Comparison of ENCODE assay signal across 21 cellular contexts in the genomic region with DNA sequence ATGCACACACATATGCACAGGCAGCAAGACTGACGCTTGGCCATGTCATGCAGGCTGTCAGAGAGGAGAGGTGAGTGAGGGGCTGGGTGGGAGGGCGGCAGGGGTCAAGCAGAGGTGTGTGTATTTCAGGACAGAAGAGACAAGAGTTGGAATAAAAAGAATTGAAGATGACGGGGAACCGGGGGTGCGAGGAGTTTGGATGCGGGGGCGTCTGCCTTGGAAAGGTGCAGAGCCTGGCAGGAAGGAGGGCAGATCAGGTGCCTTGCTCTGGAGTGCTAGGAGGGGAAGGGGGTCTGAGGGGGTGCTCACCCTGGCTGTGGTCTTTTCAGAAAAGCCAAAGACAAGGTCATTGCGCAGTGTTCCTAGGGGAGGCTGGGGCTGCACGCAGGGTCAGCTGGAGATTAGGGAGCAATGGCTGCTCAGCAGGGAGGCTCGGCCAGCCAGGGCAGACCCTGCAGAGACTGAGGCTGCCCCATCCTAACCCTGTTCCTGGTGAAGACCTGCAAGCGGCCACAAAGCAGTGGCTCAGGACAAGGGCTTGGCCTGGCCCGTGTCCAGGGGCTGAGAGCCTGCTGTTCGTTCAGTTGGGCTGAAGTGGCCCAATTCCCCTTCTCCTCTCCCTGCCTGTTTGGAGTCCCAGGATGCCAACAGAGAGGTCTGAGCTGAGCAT. TPM values are rescaled to one million over a fixed set of nuclear protein-coding genes. Genes with fewer than 3 reads are reported as not detected.
DNase-seq lines count a peak whose midpoint lies in the region; ATAC-seq and TF ChIP-seq lines count a peak whose summit lies in the region.
"Had no signal": no experiment of that assay in that cellular context is flagged by ENCODE, and none has a peak within 500 bp of the region (broad histone marks: within the 10 kb centered on the region; RNA-seq: fewer than 3 reads in every experiment).

No MANE protein-coding gene starts in this region.

- no peak overlapping the region for H3K4me3 ChIP-seq in BLaER1
- no peak overlapping the region for H3K4me3 ChIP-seq in GM23338
- no peak overlapping the region for H3K4me3 ChIP-seq in endodermal cell (ENCODE audit: low read length)
- no peak overlapping the region for H3K4me3 ChIP-seq in neuronal stem cell (ENCODE audit: low read length in 2 of 2)
- no peak overlapping the region for H3K4me3 ChIP-seq in hepatocyte
- H3K4me3 ChIP-seq: A549, Peyer's patch, SJSA1 had no signal

- peak overlapping the region; percentile 43 for H2BK12ac ChIP-seq in neuronal stem cell (ENCODE audit: low read length)

- H3K27me3 Mint-ChIP-seq in GM23338 (ENCODE audit: insufficient read depth, low read depth, poor library complexity) (peaks cover 10% of the 10 kb centered on the region), endodermal cell (ENCODE audit: insufficient read depth) (peaks cover 7% of the 10 kb centered on the region)

- no peaks in the 10 kb centered on the region for H3K36me3 Mint-ChIP-seq in GM23338 (ENCODE audit: low read depth)
- no peaks in the 10 kb centered on the region for H3K36me3 Mint-ChIP-seq in endodermal cell (ENCODE audit: low read depth)
- H3K36me3 Mint-ChIP-seq: CD4-positive, alpha-beta memory T cell had no signal

- peak overlapping the region; percentile 73 for H2AK5ac ChIP-seq in neuronal stem cell (ENCODE audit: low read depth, low read length)

- no peak overlapping the region for H2AFZ ChIP-seq in GM23338
- no peak overlapping the region for H2AFZ ChIP-seq in neuronal stem cell (ENCODE audit: low read length)
- H2AFZ ChIP-seq in hepatocyte, result no peak overlapping the region

- H3F3A ChIP-seq in GM23338 (replicated peaks; ENCODE audit: low read depth), result no peaks in the 10 kb centered on the region

- peak overlapping the region; percentile 35 for H2BK120ac ChIP-seq in neuronal stem cell (ENCODE audit: low read depth, low read length)

- H3K18ac ChIP-seq in neuronal stem cell (ENCODE audit: low read length), result peak overlapping the region; percentile 59

- H4K20me1 ChIP-seq in BLaER1, result no peaks in the 10 kb centered on the region
- no peaks in the 10 kb centered on the region; the same call in 1 of the 2 replicates for H4K20me1 ChIP-seq in GM23338 (replicated peaks; ENCODE audit: insufficient read depth)
- H4K20me1 ChIP-seq in hepatocyte (ENCODE audit: insufficient read depth, poor library complexity, severe bottlenecking), result no peaks in the 10 kb centered on the region

- H3K9ac ChIP-seq in BLaER1, result no peak overlapping the region
- no peak overlapping the region for H3K9ac ChIP-seq in endodermal cell (ENCODE audit: extremely low read depth, low read length, poor library complexity, severe bottlenecking)
- H3K9ac ChIP-seq in neuronal stem cell (ENCODE audit: low read depth, low read length, poor library complexity), result no peak overlapping the region

- no peak overlapping the region for H2BK5ac ChIP-seq in neuronal stem cell (ENCODE audit: low read length)

- peak overlapping the region; percentile 80 for H3K4me2 ChIP-seq in BLaER1
- H3K4me2 ChIP-seq in GM23338, result no peak overlapping the region
- no peak overlapping the region for H3K4me2 ChIP-seq in neuronal stem cell (ENCODE audit: insufficient read depth, low read length, poor library complexity, severe bottlenecking)
- no peak overlapping the region for H3K4me2 ChIP-seq in hepatocyte
- H3K4me2 ChIP-seq: A549 had no signal

- H4K91ac ChIP-seq in neuronal stem cell (ENCODE audit: low read depth, low read length, poor library complexity), result no peak overlapping the region

- peak overlapping the region; percentile 98 for H3K23ac ChIP-seq in neuronal stem cell (ENCODE audit: low read depth, low read length, poor library complexity)

- 89 to 90% methylated on average over 7 to 13 of the region's 13 CpGs for WGBS in endodermal cell (ENCODE audit: insufficient coverage in 1 of 2, insufficient read length in 1 of 2), 2 experiments
- 100% methylated on average over 3 of the region's 13 CpGs; no CpG with 5 or more reads in 1 of the 2 donors for WGBS in neuronal stem cell (ENCODE audit: extremely low coverage in 2 of 2, insufficient read length in 2 of 2, insufficient replicate concordance in 1 of 2), 2 donors
- 86% methylated on average over 8 of the region's 13 CpGs for WGBS in hepatocyte (ENCODE audit: low lambda C conversion rate, missing lambda C conversion rate)

- H3K4me3 Mint-ChIP-seq in GM23338, result no peak overlapping the region
- H3K4me3 Mint-ChIP-seq in endodermal cell, result no peak overlapping the region
- H3K4me3 Mint-ChIP-seq: CD4-positive, alpha-beta memory T cell; HFFc6 had no signal

- no peak overlapping the region for H3K27ac Mint-ChIP-seq in GM23338
- H3K27ac Mint-ChIP-seq in endodermal cell, result no peak overlapping the region
- H3K27ac Mint-ChIP-seq: CD4-positive, alpha-beta memory T cell; HFFc6 had no signal

- no peak for DNase-seq in GM23338 (ENCODE audit: low spot score)
- DNase-seq in endodermal cell, result peak; percentile 59
- DNase-seq in neuronal stem cell (ENCODE audit: low spot score), result no peak
- DNase-seq in NCI-H226, result no peak
- DNase-seq in hepatocyte (ENCODE audit: low spot score), result no peak
- DNase-seq in activated CD4-positive, alpha-beta T cell treated with anti-CD3 and anti-CD28 coated beads, Interleukin-2, amount 50 U/mL, for 4 hours, result no peak
- no peak for DNase-seq in iPS-NIHi11 (ENCODE audit: low spot score)
- DNase-seq: BE2C; Caco-2; CD4-positive, alpha-beta memory T cell; HFFc6; KG1; NCI-H1092; NCI-H1436; NCI-H1930; NCI-H524 treated with DMSO at 0.1 percent for 48 hours; NCI-H82 had no signal

- H3K9me3 Mint-ChIP-seq in GM23338 (no peaks in the 10 kb centered on the region; the same call in 2 of the 3 replicates), endodermal cell (no peaks in the 10 kb centered on the region)
- H3K9me3 Mint-ChIP-seq: HFFc6 had no signal

- H3K9me2 ChIP-seq in GM23338 (ENCODE audit: insufficient read depth) (no peaks in the 10 kb centered on the region), hepatocyte (replicated peaks; ENCODE audit: insufficient read depth) (no peaks in the 10 kb centered on the region)

- H3K4ac ChIP-seq in neuronal stem cell (ENCODE audit: low read length), result no peak overlapping the region

- no peaks in the 10 kb centered on the region for H3K36me3 ChIP-seq in BLaER1
- H3K36me3 ChIP-seq in GM23338 (ENCODE audit: insufficient read depth), result no peaks in the 10 kb centered on the region
- no peaks in the 10 kb centered on the region for H3K36me3 ChIP-seq in endodermal cell (ENCODE audit: control insufficient read depth, insufficient read depth, low read length)
- no peaks in the 10 kb centered on the region for H3K36me3 ChIP-seq in neuronal stem cell (replicated peaks in 1 of 2; ENCODE audit: control insufficient read depth in 2 of 2, insufficient read depth in 2 of 2, low read length in 2 of 2)
- no peaks in the 10 kb centered on the region for H3K36me3 ChIP-seq in hepatocyte (replicated peaks; ENCODE audit: insufficient read depth, low read depth)
- H3K36me3 ChIP-seq: BE2C, Peyer's patch, SJSA1 had no signal

- H3K4me1 Mint-ChIP-seq in GM23338 (peaks cover 29% of the 10 kb centered on the region), endodermal cell (peaks cover 5% of the 10 kb centered on the region)

- H3K27ac ChIP-seq in BLaER1 (no peak overlapping the region), GM23338 (ENCODE audit: low read depth) (no peak overlapping the region), endodermal cell (ENCODE audit: low read depth, low read length) (no peak overlapping the region), neuronal stem cell (replicated peaks; ENCODE audit: low read length) (no peak overlapping the region), hepatocyte (no peak overlapping the region)
- H3K27ac ChIP-seq: A549, Peyer's patch, SJSA1 had no signal

- peak overlapping the region; percentile 15 for H2BK15ac ChIP-seq in neuronal stem cell (ENCODE audit: low read length)

- H3K27me3 ChIP-seq in BLaER1, result no peaks in the 10 kb centered on the region
- H3K27me3 ChIP-seq in GM23338 (ENCODE audit: insufficient read depth), result no peaks in the 10 kb centered on the region
- no peaks in the 10 kb centered on the region for H3K27me3 ChIP-seq in endodermal cell (ENCODE audit: control insufficient read depth, insufficient read depth, low read length, poor library complexity, severe bottlenecking)
- H3K27me3 ChIP-seq in neuronal stem cell (ENCODE audit: control insufficient read depth in 3 of 3, insufficient read depth in 3 of 3, low read depth in 1 of 3, low read length in 3 of 3), result peaks cover 0 to 9% (median 2%) of the 10 kb centered on the region in 3 experiments
- no peaks in the 10 kb centered on the region for H3K27me3 ChIP-seq in hepatocyte
- H3K27me3 ChIP-seq: BE2C, Peyer's patch, SJSA1 had no signal

- H3K4me1 ChIP-seq in BLaER1 (peaks cover 28% of the 10 kb centered on the region), GM23338 (ENCODE audit: insufficient read depth) (peaks cover 5% of the 10 kb centered on the region; the same call in 1 of the 2 replicates), endodermal cell (ENCODE audit: control insufficient read depth, insufficient read depth, low read length) (no peaks in the 10 kb centered on the region), neuronal stem cell (ENCODE audit: control insufficient read depth in 2 of 2, insufficient read depth in 1 of 2, low read depth in 1 of 2, low read length in 2 of 2) (peaks cover 14 to 23% of the 10 kb centered on the region in 2 donors), hepatocyte (ENCODE audit: insufficient read depth) (peaks cover 11% of the 10 kb centered on the region)
- H3K4me1 ChIP-seq: A549, BE2C had no signal

- H3K9me3 ChIP-seq in BLaER1 (no peaks in the 10 kb centered on the region), endodermal cell (ENCODE audit: control insufficient read depth, low read length) (no peaks in the 10 kb centered on the region), neuronal stem cell (replicated peaks in 1 of 2; ENCODE audit: control insufficient read depth in 2 of 2, insufficient read depth in 1 of 2, low read depth in 1 of 2, low read length in 2 of 2) (no peaks in the 10 kb centered on the region), hepatocyte (ENCODE audit: low read depth) (no peaks in the 10 kb centered on the region)
- H3K9me3 ChIP-seq: A549, BE2C, Caco-2, Peyer's patch, SJSA1 had no signal

- TF ChIP-seq CTCF in GM23338 (conservative IDR thresholded peaks at IDR 0.05; ENCODE audit: low read depth in 2 of 2) (no peak), endodermal cell (conservative IDR thresholded peaks at IDR 0.05) (no peak), hepatocyte (IDR thresholded peaks at IDR 0.05; ENCODE audit: poor library complexity) (no peak)

- peak; percentile 19; the same call in 2 of the 3 replicates for ATAC-seq in GM23338

- H4K8ac ChIP-seq in neuronal stem cell (ENCODE audit: low read depth, low read length), result no peak overlapping the region

- no peaks in the 10 kb centered on the region for H3K79me1 ChIP-seq in neuronal stem cell (ENCODE audit: low read depth, low read length)

- no peak overlapping the region for H3K14ac ChIP-seq in neuronal stem cell (ENCODE audit: low read length)

- H3K79me2 ChIP-seq in GM23338 (replicated peaks; ENCODE audit: insufficient read depth) (no peaks in the 10 kb centered on the region), hepatocyte (no peaks in the 10 kb centered on the region)

RNA-seq across cellular contexts. Expression of gene CBX4, which starts 23.7 kb away (rescaled TPM):
- total RNA-seq in GM23338 (2014; rRNA removed; shearing (Covaris generic)), result 4.6 and 5.7 TPM in 2 replicates
- 1.4 TPM in 2 replicates for polyA plus RNA-seq in GM23338 (2016; fragmentation: Nextera tagmentation; extraction: Ambion mirVana)
- 1 to 10 TPM; 4.2 to 4.9 TPM for total RNA-seq in endodermal cell
- 14.4 TPM for polyA plus RNA-seq in endodermal cell (2013, experiment 1 of 2)
- polyA plus RNA-seq in endodermal cell (2013, experiment 2 of 2), result 9.6 TPM
- polyA plus RNA-seq in neuronal stem cell (2013, experiment 1 of 2), result 10.0 TPM
- 10.0 TPM for polyA plus RNA-seq in neuronal stem cell (2013, experiment 2 of 2)
- total RNA-seq in hepatocyte, result 49.6 and 56.1 TPM in 2 replicates
- 74.3 and 86.7 TPM in 2 replicates for polyA plus RNA-seq in hepatocyte
